Comparison of ENCODE assay signal across 14 cellular contexts in the genomic region with DNA sequence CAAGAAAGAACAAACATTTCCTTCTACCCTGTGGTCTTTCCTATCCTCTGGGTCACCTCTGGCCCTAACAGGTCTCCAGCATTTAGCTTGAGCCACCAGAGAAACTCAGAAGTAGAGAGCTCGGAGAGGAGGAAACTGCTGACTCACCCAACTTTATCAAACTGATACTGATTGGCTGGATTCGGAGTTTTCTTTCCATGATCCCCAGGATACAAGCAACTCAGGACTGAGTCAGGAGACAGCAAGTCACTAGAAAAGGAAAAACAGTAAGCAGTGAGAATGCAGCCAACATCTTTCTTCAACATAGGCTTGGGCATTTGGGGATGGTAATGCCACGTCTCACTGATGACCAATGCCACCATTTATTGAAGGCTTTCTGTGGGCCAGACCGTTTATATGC. TPM values are rescaled to one million over a fixed set of nuclear protein-coding genes. Genes with fewer than 3 reads are reported as not detected.
A peak's percentile ranks its signal among the peaks of the same experiment; 100 is the strongest.
DNase-seq lines count a peak whose midpoint lies in the region; ATAC-seq and TF ChIP-seq lines count a peak whose summit lies in the region.
"Had no signal": no experiment of that assay in that cellular context is flagged by ENCODE, and none has a peak within 500 bp of the region (broad histone marks: within the 10 kb centered on the region; RNA-seq: fewer than 3 reads in every experiment).

No MANE protein-coding gene starts in this region.

- DNase-seq in EH (ENCODE audit: low read depth) (peak; percentile 76), OCI-M1 (lab: John Stamatoyannopoulos, UW) (peak; percentile 2), dedifferentiated amniotic fluid mesenchymal stem cell (ENCODE audit: extremely low spot score) (peak; percentile 73), osteoblast (ENCODE audit: insufficient read length, low spot score, missing footprints) (peak; percentile 93), Karpas-422 (no peak), H4 (ENCODE audit: low spot score) (no peak)
- DNase-seq: islet precursor cell; naive thymus-derived CD8-positive, alpha-beta T cell; NCI-H1048; NCI-H526 treated with DMSO at 0.1 percent for 48 hours; right lobe of liver had no signal

- no peaks in the 10 kb centered on the region for H3K9me3 ChIP-seq in osteoblast (ENCODE audit: low read depth, low read length)
- H3K9me3 ChIP-seq in Karpas-422 (ENCODE audit: low read length): no peaks in the 10 kb centered on the region
- H3K9me3 ChIP-seq: esophagus muscularis mucosa, right lobe of liver, suprapubic skin had no signal

- no peak for TF ChIP-seq CTCF in osteoblast (IDR thresholded peaks at IDR 0.05; ENCODE audit: extremely low read depth, low read depth, low read length)

- no peaks in the 10 kb centered on the region for H4K20me1 ChIP-seq in osteoblast (ENCODE audit: insufficient read depth, low read length)
- H4K20me1 ChIP-seq in Karpas-422 (ENCODE audit: insufficient read depth, low read depth, low read length): peaks cover 11% of the 10 kb centered on the region; the same call in 1 of the 2 replicates

- peaks cover 74% of the 10 kb centered on the region for H3K36me3 ChIP-seq in osteoblast (ENCODE audit: insufficient read depth, low read length)
- H3K36me3 ChIP-seq in Karpas-422 (ENCODE audit: insufficient read depth, low read length): peaks cover 37% of the 10 kb centered on the region

- H3K9me2 ChIP-seq in Karpas-422 (replicated peaks; ENCODE audit: insufficient read depth, low read length): no peaks in the 10 kb centered on the region

- no peak overlapping the region for H3K4me3 ChIP-seq in osteoblast (ENCODE audit: insufficient read depth, low read length)
- no peak overlapping the region for H3K4me3 ChIP-seq in Karpas-422 (ENCODE audit: low read length)
- H3K4me3 ChIP-seq: esophagus muscularis mucosa, right lobe of liver, suprapubic skin had no signal

- no peak overlapping the region for H3K4me2 ChIP-seq in osteoblast (ENCODE audit: insufficient read depth, low read length)
- no peak overlapping the region for H3K4me2 ChIP-seq in Karpas-422 (ENCODE audit: low read depth, low read length, poor library complexity, severe bottlenecking)

- H3K27me3 ChIP-seq in osteoblast (ENCODE audit: insufficient read depth, low read length) (no peaks in the 10 kb centered on the region), Karpas-422 (ENCODE audit: low read length) (no peaks in the 10 kb centered on the region)
- H3K27me3 ChIP-seq: esophagus muscularis mucosa, right lobe of liver, suprapubic skin had no signal

- peaks cover 11% of the 10 kb centered on the region for H3K4me1 ChIP-seq in osteoblast (ENCODE audit: insufficient read depth, low read length)
- peaks cover 33% of the 10 kb centered on the region for H3K4me1 ChIP-seq in Karpas-422 (ENCODE audit: low read length)
- H3K4me1 ChIP-seq: suprapubic skin had no signal

- H2AFZ ChIP-seq in osteoblast (ENCODE audit: low read length): peak overlapping the region; percentile 37
- H2AFZ ChIP-seq in Karpas-422 (ENCODE audit: low read length): no peak overlapping the region

- peak overlapping the region; percentile 69 for H3K27ac ChIP-seq in osteoblast (ENCODE audit: low read depth, low read length)
- no peak overlapping the region for H3K27ac ChIP-seq in Karpas-422 (ENCODE audit: low read length)
- H3K27ac ChIP-seq: esophagus muscularis mucosa, right lobe of liver, suprapubic skin had no signal

- ATAC-seq in HG03045 (IDR thresholded peaks at IDR 0.05; ENCODE audit: unreplicated experiment): no peak
- ATAC-seq: naive thymus-derived CD8-positive, alpha-beta T cell had no signal

- H3K79me2 ChIP-seq in osteoblast (ENCODE audit: insufficient read depth, low read length): no peaks in the 10 kb centered on the region
- H3K79me2 ChIP-seq in Karpas-422 (ENCODE audit: low read length): no peaks in the 10 kb centered on the region

- no peak overlapping the region for H3K9ac ChIP-seq in Karpas-422 (ENCODE audit: low read length)

RNA-seq across cellular contexts. Expression of a gene that starts 32.7 kb away (rescaled TPM):
- 63.7 and 64.8 TPM in 2 replicates for total RNA-seq in osteoblast
- 48.2 and 54.0 TPM in 2 replicates for total RNA-seq in Karpas-422 (2014; rRNA removed; shearing (Covaris generic); ENCODE audit: low replicate concordance)
- 30.2 and 39.8 TPM in 2 replicates for total RNA-seq in H4 (2014; rRNA removed; shearing (Covaris generic))

RNA-seq across cellular contexts. Expression of a gene that starts 40.8 kb away (rescaled TPM):
- under 0.01 and 0.36 TPM in 2 replicates for total RNA-seq in osteoblast
- not detected in 2 replicates for total RNA-seq in Karpas-422 (2014; rRNA removed; shearing (Covaris generic); ENCODE audit: low replicate concordance)
- not detected in 2 replicates for total RNA-seq in H4 (2014; rRNA removed; shearing (Covaris generic))

Comparison
In these comparisons a context has a peak if more than half of its experiments do, and no peak if none do; other contexts are left out.
1. DNase-seq: peak in EH (single experiment), OCI-M1 (single experiment), dedifferentiated amniotic fluid mesenchymal stem cell (single experiment) and osteoblast (single experiment); none in Karpas-422 (single experiment) and H4 (single experiment).